ENCODE assay signal across 27 cellular contexts in genomic region chr4:183789657-183790056, GRCh38.
"Had no signal": no experiment of that assay in that cellular context is flagged by ENCODE, and none has a peak within 500 bp of the region (broad histone marks: within the 10 kb centered on the region; RNA-seq: fewer than 3 reads in every experiment).

No MANE protein-coding gene starts in this region.

- H3K27ac Mint-ChIP-seq: activated B cell treated with CpG ODN at 0.5 μM for 24 hours; activated CD4-positive, alpha-beta memory T cell treated with anti-CD3 and anti-CD28 coated beads for 36 hours; activated naive CD4-positive, alpha-beta T cell treated with anti-CD3 and anti-CD28 coated beads, Interleukin-2, amount 50 U/mL, for 24 hours; activated naive CD8-positive, alpha-beta T cell treated with anti-CD3 and anti-CD28 coated beads, Interleukin-2, amount 10 ng/mL, durations not matched to agents 7 days and 5 days; T-helper 17 cell had no signal

- H3K4me3 ChIP-seq: ascending aorta, SJSA1 had no signal

- H3K4me1 Mint-ChIP-seq: activated B cell treated with CpG ODN at 0.5 μM for 24 hours; activated naive CD4-positive, alpha-beta T cell treated with anti-CD3 and anti-CD28 coated beads, Interleukin-2, amount 50 U/mL, for 24 hours; activated naive CD8-positive, alpha-beta T cell treated with anti-CD3 and anti-CD28 coated beads, Interleukin-2, amount 10 ng/mL, durations not matched to agents 7 days and 5 days; T-helper 17 cell had no signal

- H3K36me3 Mint-ChIP-seq: activated CD4-positive, alpha-beta memory T cell treated with anti-CD3 and anti-CD28 coated beads for 36 hours; activated naive CD4-positive, alpha-beta T cell treated with anti-CD3 and anti-CD28 coated beads, Interleukin-2, amount 50 U/mL, for 24 hours; activated naive CD8-positive, alpha-beta T cell treated with anti-CD3 and anti-CD28 coated beads, Interleukin-2, amount 10 ng/mL, durations not matched to agents 7 days and 5 days had no signal

- ATAC-seq: Panc1, T-helper 17 cell had no signal

- H3K4me3 Mint-ChIP-seq: activated B cell treated with CpG ODN at 0.5 μM for 24 hours; activated CD4-positive, alpha-beta memory T cell treated with anti-CD3 and anti-CD28 coated beads for 36 hours; activated naive CD4-positive, alpha-beta T cell treated with anti-CD3 and anti-CD28 coated beads, Interleukin-2, amount 50 U/mL, for 24 hours; activated naive CD8-positive, alpha-beta T cell treated with anti-CD3 and anti-CD28 coated beads, Interleukin-2, amount 10 ng/mL, durations not matched to agents 7 days and 5 days; T-helper 17 cell had no signal

- DNase-seq: activated B cell treated with CpG ODN at 0.5 μM for 24 hours; activated CD4-positive, alpha-beta memory T cell treated with anti-CD3 and anti-CD28 coated beads for 36 hours; activated CD4-positive, alpha-beta T cell treated with anti-CD3 and anti-CD28 coated beads for 4 hours; activated CD4-positive, alpha-beta T cell treated with anti-CD3 and anti-CD28 coated beads, Interleukin-2, amount 50 U/mL, for 1 hour; activated CD4-positive, CD25-positive, alpha-beta regulatory T cell treated with anti-CD3 and anti-CD28 coated beads, Interleukin-2, amount 50 U/mL, for 72 hours; activated CD8-positive, alpha-beta memory T cell treated with anti-CD3 and anti-CD28 coated beads, Interleukin-2, amount 50 U/mL, for 4 hours; activated gamma-delta T cell; activated naive CD4-positive, alpha-beta T cell treated with Interleukin-2 at 50 U/mL for 16 hours; activated naive CD8-positive, alpha-beta T cell treated with anti-CD3 and anti-CD28 coated beads, Interleukin-2, amount 10 ng/mL, durations not matched to agents 7 days and 5 days; activated T-cell treated with anti-CD3 and anti-CD28 coated beads for 4 hours; activated T-cell treated with anti-CD3 and anti-CD28 coated beads, Interleukin-2, amount 50 U/mL, for 48 hours; amygdala; NCI-H1048; NCI-H1105 treated with DMSO at 0.1 percent for 48 hours; NCI-H1436; NCI-H1694; NCI-H2029; NCI-H345; NCI-H524 treated with DMSO at 0.1 percent for 48 hours; RPMI8226; SHP77 treated with DMSO at 0.1 percent for 48 hours; SK-N-SH; T-helper 17 cell had no signal
